ENCODE assay signal across 12 cellular contexts in genomic region chr10:86355571-86356038, GRCh38. TPM values are rescaled to one million over a fixed set of nuclear protein-coding genes. Genes with fewer than 3 reads are reported as not detected.
DNase-seq lines count a peak whose midpoint lies in the region; ATAC-seq, FAIRE-seq and TF ChIP-seq lines count a peak whose summit lies in the region.
"Had no signal": no experiment of that assay in that cellular context is flagged by ENCODE, and none has a peak within 500 bp of the region (broad histone marks: within the 10 kb centered on the region; RNA-seq: fewer than 3 reads in every experiment).

No MANE protein-coding gene starts in this region.

- H3K36me3 Mint-ChIP-seq in activated naive CD4-positive, alpha-beta T cell treated with anti-CD3 and anti-CD28 coated beads for 36 hours (ENCODE audit: low read depth), result no peaks in the 10 kb centered on the region

- FAIRE-seq in H54 (lab: Jason Lieb, UNC), result no peak

- WGBS in lung, 2 donors, result 20 to 41% methylated on average over 8 of the region's 8 CpGs

- CTCF ChIA-PET in activated naive CD4-positive, alpha-beta T cell treated with anti-CD3 and anti-CD28 coated beads for 36 hours (lab: Charles Lee), result interaction anchor here (0.6 kb wide), 1 partner anchor 30 kb away, joined by 3 read pairs; no protein-coding TSS in a partner anchor

- no peak overlapping the region for H3K27ac ChIP-seq in lung (ENCODE audit: low read depth in 1 of 2, low read length in 1 of 2)
- H3K27ac ChIP-seq: foreskin keratinocyte, vagina had no signal

- in situ Hi-C loops in KBM-7 (cut with MboI; ENCODE audit: low pct_unique_long_range_greater_than_20kb, low sequenced_read_pairs), result loop anchor here (25.0 kb wide), 1 partner anchor 568 kb away; no protein-coding TSS in a partner anchor

- DNase-seq in Ammon's horn (ENCODE audit: low spot score) (peak; percentile 97), KBM-7 (peak; percentile 91), anterior cingulate cortex (lab: John Stamatoyannopoulos, UW) (peak in 56 of 58 donors; percentile 31 to 96 (median 83)), lung (ENCODE audit: low spot score) (peak; percentile 46), H54 (ENCODE audit: insufficient read length, low spot score) (no peak), GM19238 (ENCODE audit: insufficient read length, low spot score) (no peak), H4 (ENCODE audit: low spot score) (no peak)
- no peak for DNase-seq in activated naive CD4-positive, alpha-beta T cell treated with anti-CD3 and anti-CD28 coated beads for 36 hours
- DNase-seq: foreskin keratinocyte, MM.1S had no signal

- no peak overlapping the region for H3K4me3 ChIP-seq in lung
- H3K4me3 ChIP-seq: vagina had no signal

- no peak overlapping the region for H3K4me3 Mint-ChIP-seq in activated naive CD4-positive, alpha-beta T cell treated with anti-CD3 and anti-CD28 coated beads for 36 hours
- H3K4me3 Mint-ChIP-seq: neural crest cell had no signal

- TF ChIP-seq CTCF in lung (IDR thresholded peaks at IDR 0.05; ENCODE audit: control extremely low read depth, extremely low read depth), result no peak

- no peaks in the 10 kb centered on the region for H3K27me3 ChIP-seq in lung (ENCODE audit: control insufficient read depth, insufficient read depth)
- H3K27me3 ChIP-seq: vagina had no signal

- ATAC-seq in lung (ENCODE audit: insufficient read depth, low FRiP score), result peak; percentile 35
- ATAC-seq: foreskin keratinocyte had no signal

- intact Hi-C loops in activated naive CD4-positive, alpha-beta T cell treated with anti-CD3 and anti-CD28 coated beads for 36 hours (cut with micrococcal nuclease), result no loop called here

- H3K9me3 ChIP-seq in lung (ENCODE audit: control insufficient read depth in 2 of 2, insufficient read depth in 1 of 2, low read length in 1 of 2), result peaks cover 0 to 11% of the 10 kb centered on the region in 2 donors
- H3K9me3 ChIP-seq: vagina had no signal

- H3K4me1 Mint-ChIP-seq in activated naive CD4-positive, alpha-beta T cell treated with anti-CD3 and anti-CD28 coated beads for 36 hours (ENCODE audit: low read depth), result no peaks in the 10 kb centered on the region
- H3K4me1 Mint-ChIP-seq: neural crest cell had no signal

- H3K4me1 ChIP-seq in lung (ENCODE audit: control insufficient read depth in 2 of 2, insufficient read depth in 2 of 2, low read length in 2 of 2), result peaks cover 0 to 3% of the 10 kb centered on the region in 2 donors
- H3K4me1 ChIP-seq: foreskin keratinocyte, vagina had no signal

- no peaks in the 10 kb centered on the region for H3K9me3 Mint-ChIP-seq in activated naive CD4-positive, alpha-beta T cell treated with anti-CD3 and anti-CD28 coated beads for 36 hours
- H3K9me3 Mint-ChIP-seq: neural crest cell had no signal

- TF ChIP-seq POLR2A in H54 (IDR thresholded peaks at IDR 0.05; ENCODE audit: low read depth, low read length), result no peak

- H3K27me3 Mint-ChIP-seq in activated naive CD4-positive, alpha-beta T cell treated with anti-CD3 and anti-CD28 coated beads for 36 hours (ENCODE audit: low read depth), result no peaks in the 10 kb centered on the region

- H3K36me3 ChIP-seq in lung (ENCODE audit: control insufficient read depth in 2 of 2, insufficient read depth in 2 of 2, low read length in 2 of 2), result no peaks in the 10 kb centered on the region
- H3K36me3 ChIP-seq: vagina had no signal

- no peak overlapping the region for H3K27ac Mint-ChIP-seq in activated naive CD4-positive, alpha-beta T cell treated with anti-CD3 and anti-CD28 coated beads for 36 hours

RNA-seq across cellular contexts. Expression of gene GRID1, which starts 11.0 kb away (rescaled TPM):
- total RNA-seq in lung, result 1 to 10 TPM; 1.9 to 3.6 TPM
- polyA plus RNA-seq in lung, result 1 to 10 TPM; 1.1 to 2.6 TPM
- not detected for total RNA-seq in activated naive CD4-positive, alpha-beta T cell treated with anti-CD3 and anti-CD28 coated beads for 36 hours
- 1.7 and 2.4 TPM in 2 replicates for total RNA-seq in H4 (2014; rRNA removed; shearing (Covaris generic))
- total RNA-seq: foreskin keratinocyte had no signal
- polyA plus RNA-seq: foreskin keratinocyte had no signal

Comparison
In these comparisons a context has a peak if more than half of its experiments do, and no peak if none do; other contexts are left out.
1. DNase-seq: peak in Ammon's horn (single experiment), KBM-7 (single experiment), anterior cingulate cortex (56 of 58) and lung (single experiment); none in activated naive CD4-positive, alpha-beta T cell treated with anti-CD3 and anti-CD28 coated beads for 36 hours (single experiment), H54 (single experiment), GM19238 (single experiment) and H4 (single experiment).